Comparison of ENCODE assay signal across 8 cellular contexts in the genomic region with DNA sequence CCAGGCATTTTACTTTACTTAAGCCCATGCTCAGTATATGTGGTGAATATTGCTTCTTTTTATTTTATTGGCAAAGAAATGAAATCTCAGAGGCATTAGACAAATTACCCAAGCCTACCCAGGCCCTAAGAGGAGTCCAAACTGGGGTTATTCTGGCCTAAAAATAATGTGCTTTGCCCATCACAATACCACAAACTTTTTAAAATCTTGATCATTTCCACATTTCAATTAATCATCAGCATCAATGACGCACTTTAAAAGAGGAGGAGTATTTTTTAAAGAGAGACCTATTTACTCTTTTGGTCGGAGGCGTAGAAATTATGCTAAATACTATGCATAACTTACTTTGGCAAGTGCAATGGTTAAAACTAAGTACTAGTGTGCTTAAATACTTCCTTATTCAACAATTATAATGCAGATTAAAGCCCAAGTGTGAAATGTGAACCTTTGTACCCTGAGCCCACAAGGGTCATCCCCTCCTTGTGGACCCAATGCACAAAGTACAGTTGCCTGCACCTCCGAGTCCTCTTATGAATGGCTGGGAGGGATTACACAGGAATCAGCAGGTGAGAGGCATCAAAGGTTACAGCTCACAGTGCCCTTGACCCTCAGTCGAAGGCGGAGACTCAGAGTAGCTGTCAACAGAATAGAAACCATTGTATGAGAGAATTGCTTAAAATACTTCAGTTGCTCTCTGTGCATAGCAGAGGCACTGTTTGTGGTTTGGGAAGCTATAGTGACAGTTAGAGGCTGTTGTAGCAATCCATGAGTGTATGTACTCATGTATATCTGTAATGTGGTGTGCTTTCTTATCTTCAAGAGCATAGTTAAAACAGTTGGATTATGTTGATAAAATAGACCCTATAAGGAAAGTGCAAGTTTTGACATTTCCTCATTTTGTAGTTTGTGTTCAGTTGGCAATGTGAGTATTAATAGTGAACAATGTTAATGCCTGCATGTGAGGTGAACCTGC.
A peak's percentile ranks its signal among the peaks of the same experiment; 100 is the strongest.
DNase-seq lines count a peak whose midpoint lies in the region; ATAC-seq and FAIRE-seq lines count a peak whose summit lies in the region.

No MANE protein-coding gene starts in this region.

- H3K36me3 Mint-ChIP-seq in activated T-helper 17 cell treated with anti-CD3 and anti-CD28 coated beads, Interleukin-2, amount 50 U/mL, for 72 hours (ENCODE audit: low read depth), result no peaks in the 10 kb centered on the region

- no peaks in the 10 kb centered on the region for H3K27me3 Mint-ChIP-seq in activated T-helper 17 cell treated with anti-CD3 and anti-CD28 coated beads, Interleukin-2, amount 50 U/mL, for 72 hours

- peak; percentile 87 for ATAC-seq in HG02759 (IDR thresholded peaks at IDR 0.05; ENCODE audit: unreplicated experiment)
- peak; percentile 80 for ATAC-seq in activated T-helper 17 cell treated with anti-CD3 and anti-CD28 coated beads, Interleukin-2, amount 50 U/mL, for 72 hours (replicated peaks)

- H3K9me3 ChIP-seq in muscle layer of duodenum (ENCODE audit: control insufficient read depth in 1 of 2, low read length in 2 of 2), result no peaks in the 10 kb centered on the region

- H3K27me3 ChIP-seq in muscle layer of duodenum (ENCODE audit: low read depth, low read length), result no peaks in the 10 kb centered on the region

- no peak overlapping the region for H3K4me3 ChIP-seq in muscle layer of duodenum (ENCODE audit: low read depth in 1 of 2, low read length in 2 of 2)

- H3K4me3 Mint-ChIP-seq in activated T-helper 17 cell treated with anti-CD3 and anti-CD28 coated beads, Interleukin-2, amount 50 U/mL, for 72 hours, result peak overlapping the region; percentile 92

- H3K27ac ChIP-seq in muscle layer of duodenum (ENCODE audit: low read length), result peak overlapping the region; percentile 72

- peaks cover 6% of the 10 kb centered on the region in 2 donors for H3K4me1 ChIP-seq in muscle layer of duodenum (ENCODE audit: control insufficient read depth in 1 of 2, insufficient read depth in 2 of 2, low read length in 2 of 2)

- H3K4me1 Mint-ChIP-seq in activated T-helper 17 cell treated with anti-CD3 and anti-CD28 coated beads, Interleukin-2, amount 50 U/mL, for 72 hours, result peaks cover 46% of the 10 kb centered on the region

- no peaks in the 10 kb centered on the region for H3K36me3 ChIP-seq in muscle layer of duodenum (ENCODE audit: control insufficient read depth in 1 of 2, insufficient read depth in 2 of 2, low read length in 2 of 2)

- peak overlapping the region; percentile 96 for H3K27ac Mint-ChIP-seq in activated T-helper 17 cell treated with anti-CD3 and anti-CD28 coated beads, Interleukin-2, amount 50 U/mL, for 72 hours

- peak; percentile 29 for DNase-seq in activated naive CD4-positive, alpha-beta T cell treated with Interleukin-2 at 50 U/mL for 16 hours
- DNase-seq in activated naive CD4-positive, alpha-beta T cell treated with anti-CD3 and anti-CD28 coated beads, Interleukin-2, amount 50 U/mL, for 16 hours, result no peak
- peak; percentile 45 for DNase-seq in NCI-H187 treated with DMSO at 0.1 percent for 48 hours (lab: John Stamatoyannopoulos, UW)
- no peak for DNase-seq in putamen (ENCODE audit: low spot score)
- DNase-seq in HTR-8/SVneo (ENCODE audit: insufficient read length, low spot score), result no peak

- no peak for FAIRE-seq in HTR-8/SVneo (lab: Jason Lieb, UNC)

- no peaks in the 10 kb centered on the region for H3K9me3 Mint-ChIP-seq in activated T-helper 17 cell treated with anti-CD3 and anti-CD28 coated beads, Interleukin-2, amount 50 U/mL, for 72 hours

Comparison
In these comparisons a context has a peak if more than half of its experiments do, and no peak if none do; other contexts are left out.
1. DNase-seq: peak in activated naive CD4-positive, alpha-beta T cell treated with Interleukin-2 at 50 U/mL for 16 hours (single experiment) and NCI-H187 treated with DMSO at 0.1 percent for 48 hours (single experiment); none in activated naive CD4-positive, alpha-beta T cell treated with anti-CD3 and anti-CD28 coated beads, Interleukin-2, amount 50 U/mL, for 16 hours (single experiment), putamen (single experiment) and HTR-8/SVneo (single experiment).